ENCODE assay signal across 16 cellular contexts in the genomic region with DNA sequence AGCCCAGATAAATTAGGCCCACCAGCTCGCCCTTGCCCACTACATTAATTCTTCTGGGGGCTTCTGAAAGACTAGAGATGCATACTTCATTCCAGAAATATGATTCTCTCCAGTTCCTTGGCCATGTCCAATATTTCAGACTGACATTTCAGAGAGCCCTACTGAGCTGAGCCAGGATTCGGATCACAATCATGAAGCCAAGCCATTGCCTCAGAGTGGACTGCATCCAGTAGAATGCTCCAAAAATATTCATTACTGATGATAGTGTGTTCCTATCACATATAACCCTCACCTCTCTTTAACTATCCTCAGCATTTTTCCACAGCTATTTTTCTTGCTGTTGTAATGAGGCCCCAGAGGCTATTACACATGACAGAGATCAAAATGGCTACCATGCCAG. TPM values are rescaled to one million over a fixed set of nuclear protein-coding genes. Genes with fewer than 3 reads are reported as not detected.
DNase-seq lines count a peak whose midpoint lies in the region; ATAC-seq, FAIRE-seq and TF ChIP-seq lines count a peak whose summit lies in the region.
"Had no signal": no experiment of that assay in that cellular context is flagged by ENCODE, and none has a peak within 500 bp of the region (broad histone marks: within the 10 kb centered on the region; RNA-seq: fewer than 3 reads in every experiment).

No MANE protein-coding gene starts in this region.

- POLR2A ChIA-PET in HepG2 (lab: Yijun Ruan, JAX): no interaction called here

- H4K5ac ChIP-seq in H9 (ENCODE audit: insufficient read length, low read depth, low read length): no peak overlapping the region

- H3K23ac ChIP-seq in H9 (ENCODE audit: insufficient read length, low read depth, low read length): no peak overlapping the region

- H3K9me3 Mint-ChIP-seq in central memory CD8-positive, alpha-beta T cell: no peaks in the 10 kb centered on the region
- H3K9me3 Mint-ChIP-seq in H9: no peaks in the 10 kb centered on the region

- H3K27me3 ChIP-seq in heart left ventricle (no peaks in the 10 kb centered on the region), left ventricle myocardium inferior (ENCODE audit: low read depth) (no peaks in the 10 kb centered on the region), H9 (ENCODE audit: insufficient read depth, low read length) (no peaks in the 10 kb centered on the region), HepG2 (ENCODE audit: control insufficient read depth in 1 of 2, insufficient read depth in 2 of 2, low read length in 2 of 2) (no peaks in the 10 kb centered on the region)

- TF ChIP-seq POLR2A in heart left ventricle (IDR thresholded peaks at IDR 0.05) (no peak), HepG2 (IDR thresholded peaks at IDR 0.05; ENCODE audit: insufficient read depth in 1 of 2, low read depth in 2 of 2, low read length in 2 of 2) (no peak)

- peaks cover 5% of the 10 kb centered on the region for H3K4me1 Mint-ChIP-seq in T-helper 17 cell
- no peaks in the 10 kb centered on the region for H3K4me1 Mint-ChIP-seq in central memory CD8-positive, alpha-beta T cell
- H3K4me1 Mint-ChIP-seq in H9: no peaks in the 10 kb centered on the region

- no peak overlapping the region for H4K8ac ChIP-seq in H9 (replicated peaks; ENCODE audit: insufficient read length, low read depth, low read length)

- H2BK120ac ChIP-seq in H9 (ENCODE audit: low read depth, low read length, poor library complexity, severe bottlenecking): no peak overlapping the region

- TF ChIP-seq RAD21 in HepG2 (CRISPR knock-in tag; IDR thresholded peaks at IDR 0.05): no peak

- H3K27ac Mint-ChIP-seq in T-helper 17 cell (peak overlapping the region; percentile 37), H9 (no peak overlapping the region)
- H3K27ac Mint-ChIP-seq in central memory CD8-positive, alpha-beta T cell (ENCODE audit: low read depth): peak overlapping the region; percentile 27
- H3K27ac Mint-ChIP-seq: CD8-positive, alpha-beta T cell had no signal

- H3K4me3 ChIP-seq in heart left ventricle (no peak overlapping the region), left ventricle myocardium inferior (no peak overlapping the region), HepG2 (replicated peaks in 1 of 3; ENCODE audit: insufficient read depth in 1 of 3, low read depth in 2 of 3, low read length in 3 of 3) (no peak overlapping the region)

- no peaks in the 10 kb centered on the region for H4K20me1 ChIP-seq in H9 (ENCODE audit: control insufficient read depth, insufficient read depth, insufficient read length)
- no peaks in the 10 kb centered on the region for H4K20me1 ChIP-seq in HepG2 (ENCODE audit: insufficient read depth, low read length)

- no peaks in the 10 kb centered on the region for H3K79me1 ChIP-seq in H9 (ENCODE audit: insufficient read depth, low read depth, low read length, poor library complexity, severe bottlenecking)

- no peaks in the 10 kb centered on the region; the same call in 1 of the 2 replicates for H3K79me2 ChIP-seq in H9 (ENCODE audit: insufficient read depth, low read length)
- no peaks in the 10 kb centered on the region for H3K79me2 ChIP-seq in HepG2 (ENCODE audit: insufficient read depth, low read length)

- CTCF ChIA-PET in HepG2 (lab: Yijun Ruan, JAX; ENCODE audit: low intra/inter-chr PET ratio, low total read pairs): no interaction called here

- H3K27ac ChIP-seq in heart left ventricle: no peak overlapping the region
- H3K27ac ChIP-seq in left ventricle myocardium inferior (replicated peaks): no peak overlapping the region
- no peak overlapping the region for H3K27ac ChIP-seq in H9 (ENCODE audit: insufficient read length, low read depth, low read length)
- no peak overlapping the region for H3K27ac ChIP-seq in HepG2 (ENCODE audit: extremely low read length, insufficient read depth, low read length)

- FAIRE-seq in HepG2 (lab: Jason Lieb, UNC): no peak
- FAIRE-seq: G401.6, GM12892, H54 had no signal

- H3K9me3 ChIP-seq in heart left ventricle (no peaks in the 10 kb centered on the region), left ventricle myocardium inferior (replicated peaks) (no peaks in the 10 kb centered on the region), T-helper 17 cell (ENCODE audit: control insufficient read depth, low read length, poor library complexity, severe bottlenecking) (peaks cover 3% of the 10 kb centered on the region), H9 (ENCODE audit: control insufficient read depth, low read depth, low read length) (no peaks in the 10 kb centered on the region), HepG2 (ENCODE audit: low read length) (no peaks in the 10 kb centered on the region)
- H3K9me3 ChIP-seq: Caco-2 had no signal

- DNase-seq in heart left ventricle (no peak), left ventricle myocardium inferior (no peak), T-helper 17 cell (no peak), H9 (no peak), HepG2 (ENCODE audit: low spot score) (no peak)
- no peak for DNase-seq in central memory CD8-positive, alpha-beta T cell (ENCODE audit: low spot score in 2 of 2)
- DNase-seq: C1 segment of cervical spinal cord; Caco-2; CD8-positive, alpha-beta T cell; DMS153; DND-41; GOT3; HCEC 1CT had no signal

- BruUV-seq in HepG2 (replicated peaks; lab: Mats Ljungman, UMichigan): no TSS peak

- no peak overlapping the region for H2AK5ac ChIP-seq in H9 (ENCODE audit: insufficient read length, low read length)

- H3K4me1 ChIP-seq in heart left ventricle (peaks cover 0 to 6% (median 0%) of the 10 kb centered on the region in 12 donors), left ventricle myocardium inferior (peaks cover 16% of the 10 kb centered on the region), H9 (ENCODE audit: insufficient read depth, low read length) (no peaks in the 10 kb centered on the region), HepG2 (ENCODE audit: insufficient read depth, low read length) (no peaks in the 10 kb centered on the region)
- H3K4me1 ChIP-seq: Caco-2 had no signal

- H3K14ac ChIP-seq in H9 (ENCODE audit: insufficient read depth, low read length): no peak overlapping the region

- H3K36me3 ChIP-seq in heart left ventricle (peaks cover 0 to 92% (median 72%) of the 10 kb centered on the region in 9 donors), left ventricle myocardium inferior (peaks cover 67% of the 10 kb centered on the region), HepG2 (replicated peaks in 1 of 2; ENCODE audit: control insufficient read depth in 1 of 2, insufficient read depth in 2 of 2, low read length in 2 of 2) (peaks cover 1 to 26% of the 10 kb centered on the region in 2 experiments; a peak in 3 of 5 replicates)

- no peak overlapping the region for H4K91ac ChIP-seq in H9 (ENCODE audit: insufficient read length, low read depth, low read length)

- H3K4me2 ChIP-seq in H9 (ENCODE audit: insufficient read depth, insufficient read length, low read length): no peak overlapping the region
- no peak overlapping the region for H3K4me2 ChIP-seq in HepG2 (ENCODE audit: low read depth, low read length)

- ATAC-seq in heart left ventricle (peak in 3 of 4 donors; percentile 42 to 51 (median 48)), T-helper 17 cell (no peak), HepG2 (no peak)
- no peak for ATAC-seq in central memory CD8-positive, alpha-beta T cell (replicated peaks; ENCODE audit: extremely low read depth, poor library complexity, severe bottlenecking)
- ATAC-seq: CD8-positive, alpha-beta T cell had no signal

- no peak overlapping the region for H2BK12ac ChIP-seq in H9 (ENCODE audit: insufficient read length, low read depth, low read length)

- no peak overlapping the region for H3K4me3 Mint-ChIP-seq in T-helper 17 cell
- no peak overlapping the region for H3K4me3 Mint-ChIP-seq in central memory CD8-positive, alpha-beta T cell
- H3K4me3 Mint-ChIP-seq in H9: no peak overlapping the region
- H3K4me3 Mint-ChIP-seq: CD8-positive, alpha-beta T cell had no signal

- H2BK5ac ChIP-seq in H9 (ENCODE audit: insufficient read length, low read length): no peak overlapping the region

- H2AFZ ChIP-seq in H9 (ENCODE audit: low read length) (no peak overlapping the region), HepG2 (ENCODE audit: low read length) (no peak overlapping the region)

- no peak overlapping the region for H3T11ph ChIP-seq in H9 (ENCODE audit: low read length)

- 65 to 78% (median 74%) methylated on average over 2 of the region's 2 CpGs for WGBS in heart left ventricle, 4 donors
- WGBS in H9 (ENCODE audit: extremely low coverage, insufficient read length, low lambda C conversion rate): no CpG with 5 or more reads among the region's 2 CpGs
- WGBS in HepG2 (ENCODE audit: low lambda C conversion rate): 100% methylated on average over 2 of the region's 2 CpGs

- H3K23me2 ChIP-seq in H9 (ENCODE audit: insufficient read length, low read depth, low read length, poor library complexity, severe bottlenecking): no peaks in the 10 kb centered on the region

- H3K27me3 Mint-ChIP-seq in T-helper 17 cell: no peaks in the 10 kb centered on the region
- H3K27me3 Mint-ChIP-seq in central memory CD8-positive, alpha-beta T cell: no peaks in the 10 kb centered on the region
- H3K27me3 Mint-ChIP-seq in H9 (ENCODE audit: low read depth): no peaks in the 10 kb centered on the region

- H3K36me3 Mint-ChIP-seq in T-helper 17 cell (ENCODE audit: low read depth) (peaks cover 5% of the 10 kb centered on the region), H9 (ENCODE audit: insufficient read depth in 1 of 3, low read depth in 3 of 3) (peaks cover 4 to 14% (median 13%) of the 10 kb centered on the region in 3 experiments)
- peaks cover 16% of the 10 kb centered on the region for H3K36me3 Mint-ChIP-seq in central memory CD8-positive, alpha-beta T cell (ENCODE audit: insufficient read depth)

- TF ChIP-seq EP300 in HepG2 (IDR thresholded peaks at IDR 0.05; ENCODE audit: low read depth in 2 of 2, low read length in 2 of 2) (no peak), HepG2 (CRISPR knock-in tag; IDR thresholded peaks at IDR 0.05; ENCODE audit: borderline replicate concordance) (no peak)

- no peak overlapping the region for H3K9ac ChIP-seq in H9 (ENCODE audit: extremely low read depth, insufficient read length, low read length)
- no peak overlapping the region for H3K9ac ChIP-seq in HepG2 (ENCODE audit: insufficient read depth, low read depth, low read length)

- intact Hi-C loops in heart left ventricle (cut with DNase I): no loop called here
- intact Hi-C loops in left ventricle myocardium inferior (cut with micrococcal nuclease): no loop called here
- intact Hi-C loops in HepG2 (cut with micrococcal nuclease; ENCODE audit: unreplicated experiment): no loop called here

- no peak overlapping the region for H3K18ac ChIP-seq in H9 (ENCODE audit: insufficient read length, low read depth, low read length)

- no peak for TF ChIP-seq CTCF in heart left ventricle (IDR thresholded peaks at IDR 0.05)
- no peak for TF ChIP-seq CTCF in left ventricle myocardium inferior (IDR thresholded peaks at IDR 0.05; ENCODE audit: borderline replicate concordance)
- no peak for TF ChIP-seq CTCF in H9 (conservative IDR thresholded peaks at IDR 0.05)
- TF ChIP-seq CTCF in HepG2 (CRISPR knock-in tag; IDR thresholded peaks at IDR 0.05): no peak

- H2BK20ac ChIP-seq in H9 (ENCODE audit: low read depth, low read length, poor library complexity, severe bottlenecking): no peak overlapping the region

- no peak overlapping the region for H3K4ac ChIP-seq in H9 (ENCODE audit: low read depth, low read length)

- no peak overlapping the region for H2BK15ac ChIP-seq in H9 (ENCODE audit: low read depth, low read length)

- H3K56ac ChIP-seq in H9 (ENCODE audit: insufficient read length, low read depth, low read length): no peak overlapping the region

- in situ Hi-C loops in HepG2 (cut with HindIII; ENCODE audit: extremely low pct_ligation_motif_present, low pct_unique_long_range_greater_than_20kb): no loop called here

RNA-seq across cellular contexts. Expression of a gene that starts 38.7 kb away (rescaled TPM):
- total RNA-seq in heart left ventricle (10 to 100 TPM; 28.5 to 84.2 (median 45.4) TPM), left ventricle myocardium inferior (58.9 TPM), T-helper 17 cell (10 to 100 TPM; 25.6 to 27.2 TPM), H9 (2021) (18.5 and 20.4 TPM in 2 replicates), HepG2 (2016; rRNA removed; fragmentation: Illumina TruSeq; extraction: Trizol) (8.4 and 10.8 TPM in 2 replicates)
- polyA plus RNA-seq in heart left ventricle (10 to 100 TPM; 33.4 to 43.9 TPM), HepG2 (2011; rRNA removed) (16.7 and 16.9 TPM in 2 replicates)
- 5.0 and 5.1 TPM in 2 replicates for total RNA-seq in HepG2 (2016; cell fraction: cytosol; rRNA removed; fragmentation: Illumina TruSeq; extraction: Trizol; ENCODE audit: low read depth)
- 7.3 and 11.0 TPM in 2 replicates for total RNA-seq in HepG2 (2016; cell fraction: insoluble cytoplasmic fraction; rRNA removed; fragmentation: Illumina TruSeq; extraction: Trizol)
- 3.9 and 4.7 TPM in 2 replicates for total RNA-seq in HepG2 (2016; cell fraction: membrane; rRNA removed; fragmentation: Illumina TruSeq; extraction: Trizol)
- total RNA-seq in HepG2 (2016; cell fraction: nucleus; rRNA removed; fragmentation: Illumina TruSeq; extraction: Trizol): 13.0 and 14.8 TPM in 2 replicates
- 9.7 and 11.7 TPM in 2 replicates for polyA plus RNA-seq in HepG2 (2011; cell fraction: cytosol; rRNA removed)
- polyA plus RNA-seq in HepG2 (2011; cell fraction: nucleus; rRNA removed): 13.9 and 18.6 TPM in 2 replicates
- polyA plus RNA-seq in HepG2 (2012): 10.2 and 11.0 TPM in 2 replicates
- polyA plus RNA-seq in HepG2 (2016; cell fraction: cytosol; fragmentation: Illumina TruSeq; extraction: Trizol; ENCODE audit: low read depth): 2.0 and 2.3 TPM in 2 replicates
- polyA plus RNA-seq in HepG2 (2016; cell fraction: insoluble cytoplasmic fraction; fragmentation: Illumina TruSeq; extraction: Trizol; ENCODE audit: low read depth): 11.6 and 13.7 TPM in 2 replicates
- 4.0 and 4.1 TPM in 2 replicates for polyA plus RNA-seq in HepG2 (2016; cell fraction: membrane; fragmentation: Illumina TruSeq; extraction: Trizol; ENCODE audit: low read depth)
- 17.4 and 19.1 TPM in 2 replicates for polyA plus RNA-seq in HepG2 (2016; cell fraction: nucleus; fragmentation: Illumina TruSeq; extraction: Trizol; ENCODE audit: insufficient read depth, low read depth)
- 12.6 and 18.4 TPM in 2 replicates for polyA minus RNA-seq in HepG2 (2011; rRNA and poly(A)+ RNA removed; ENCODE audit: low replicate concordance)
- 6.4 and 6.6 TPM in 2 replicates for polyA minus RNA-seq in HepG2 (2011; cell fraction: cytosol; rRNA and poly(A)+ RNA removed)
- polyA minus RNA-seq in HepG2 (2011; cell fraction: nucleus; rRNA and poly(A)+ RNA removed): 30.6 and 33.7 TPM in 2 replicates

RNA-seq across cellular contexts. Expression of a gene that starts 47.9 kb away (rescaled TPM):
- total RNA-seq in heart left ventricle (10 to 100 TPM in 6 of 9 donors, 1 to 10 TPM in 3; 7.8 to 23.1 (median 12.4) TPM), left ventricle myocardium inferior (9.3 TPM), T-helper 17 cell (10 to 100 TPM; 12.4 to 15.8 TPM), H9 (2021) (18.4 and 18.7 TPM in 2 replicates), HepG2 (2016; rRNA removed; fragmentation: Illumina TruSeq; extraction: Trizol) (14.9 and 15.1 TPM in 2 replicates)
- polyA plus RNA-seq in heart left ventricle (10 to 100 TPM in 1 of 2 donors, 1 to 10 TPM in 1; 7.6 to 12.9 TPM), HepG2 (2011; rRNA removed) (2.9 and 4.2 TPM in 2 replicates)
- 1.0 and 1.9 TPM in 2 replicates for total RNA-seq in HepG2 (2016; cell fraction: cytosol; rRNA removed; fragmentation: Illumina TruSeq; extraction: Trizol; ENCODE audit: low read depth)
- 14.4 and 15.1 TPM in 2 replicates for total RNA-seq in HepG2 (2016; cell fraction: insoluble cytoplasmic fraction; rRNA removed; fragmentation: Illumina TruSeq; extraction: Trizol)
- total RNA-seq in HepG2 (2016; cell fraction: membrane; rRNA removed; fragmentation: Illumina TruSeq; extraction: Trizol): 3.8 and 4.1 TPM in 2 replicates
- 7.6 and 8.1 TPM in 2 replicates for total RNA-seq in HepG2 (2016; cell fraction: nucleus; rRNA removed; fragmentation: Illumina TruSeq; extraction: Trizol)
- polyA plus RNA-seq in HepG2 (2011; cell fraction: cytosol; rRNA removed): 3.7 and 4.1 TPM in 2 replicates
- polyA plus RNA-seq in HepG2 (2011; cell fraction: nucleus; rRNA removed): 3.6 TPM in 2 replicates
- 4.0 and 4.1 TPM in 2 replicates for polyA plus RNA-seq in HepG2 (2012)
- 0.47 and 0.53 TPM in 2 replicates for polyA plus RNA-seq in HepG2 (2016; cell fraction: cytosol; fragmentation: Illumina TruSeq; extraction: Trizol; ENCODE audit: low read depth)
- polyA plus RNA-seq in HepG2 (2016; cell fraction: insoluble cytoplasmic fraction; fragmentation: Illumina TruSeq; extraction: Trizol; ENCODE audit: low read depth): 9.3 and 10.5 TPM in 2 replicates
- polyA plus RNA-seq in HepG2 (2016; cell fraction: membrane; fragmentation: Illumina TruSeq; extraction: Trizol; ENCODE audit: low read depth): 0.76 and 1.3 TPM in 2 replicates
- 5.4 and 6.0 TPM in 2 replicates for polyA plus RNA-seq in HepG2 (2016; cell fraction: nucleus; fragmentation: Illumina TruSeq; extraction: Trizol; ENCODE audit: insufficient read depth, low read depth)
- 14.1 and 24.9 TPM in 2 replicates for polyA minus RNA-seq in HepG2 (2011; rRNA and poly(A)+ RNA removed; ENCODE audit: low replicate concordance)
- 5.7 and 6.4 TPM in 2 replicates for polyA minus RNA-seq in HepG2 (2011; cell fraction: cytosol; rRNA and poly(A)+ RNA removed)
- polyA minus RNA-seq in HepG2 (2011; cell fraction: nucleus; rRNA and poly(A)+ RNA removed): 7.0 and 7.1 TPM in 2 replicates

Comparison
In these comparisons a context has a peak if more than half of its experiments do, and no peak if none do; other contexts are left out.
1. ATAC-seq: peak in heart left ventricle (3 of 4); none in T-helper 17 cell (single experiment), central memory CD8-positive, alpha-beta T cell (single experiment) and HepG2 (single experiment).
2. H3K27ac Mint-ChIP-seq: peak in T-helper 17 cell (single experiment) and central memory CD8-positive, alpha-beta T cell (single experiment); none in H9 (0 of 3).